In the genomic region with DNA sequence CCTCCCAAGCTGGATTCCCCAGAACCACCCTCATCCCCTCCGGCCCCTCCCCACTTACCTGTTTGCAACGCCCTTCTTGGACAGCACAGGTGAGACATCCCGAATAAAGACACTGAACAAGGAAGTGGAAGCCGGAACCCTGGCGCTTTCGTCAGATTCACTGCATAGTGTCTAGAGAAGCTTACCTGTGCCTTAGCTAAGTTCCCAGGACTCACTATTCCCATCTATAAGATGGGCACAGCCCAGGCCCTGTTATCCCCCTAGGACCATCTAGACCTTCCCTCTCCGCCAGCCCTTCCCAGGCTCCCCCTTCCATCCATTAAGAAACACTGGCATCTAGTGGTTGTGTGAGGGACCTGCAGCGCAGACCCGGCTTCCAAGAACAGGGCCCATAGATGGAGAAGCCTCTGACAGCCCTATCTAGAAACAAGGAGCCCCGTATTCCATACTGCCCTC, we compare ENCODE assay signal across 8 cellular contexts. TPM values are rescaled to one million over a fixed set of nuclear protein-coding genes. Genes with fewer than 3 reads are reported as not detected.
DNase-seq lines count a peak whose midpoint lies in the region; ATAC-seq, FAIRE-seq and TF ChIP-seq lines count a peak whose summit lies in the region.

No MANE protein-coding gene starts in this region.

- no peak overlapping the region for H3K4me2 ChIP-seq in OCI-LY7 (ENCODE audit: low read length)

- no peaks in the 10 kb centered on the region for H3K79me2 ChIP-seq in OCI-LY7 (ENCODE audit: insufficient read depth, low read depth, low read length)

- H3K27me3 ChIP-seq in gastroesophageal sphincter (peaks cover 82% of the 10 kb centered on the region), pancreas (no peaks in the 10 kb centered on the region)

- H3K4me1 ChIP-seq in OCI-LY7 (ENCODE audit: insufficient read depth, low read length, poor library complexity, severe bottlenecking) (no peaks in the 10 kb centered on the region), gastroesophageal sphincter (no peaks in the 10 kb centered on the region), pancreas (no peaks in the 10 kb centered on the region)

- H4K20me1 ChIP-seq in OCI-LY7 (ENCODE audit: insufficient read depth, low read length) = no peaks in the 10 kb centered on the region

- no peak overlapping the region for H3K4me3 ChIP-seq in Jurkat, Clone E6-1 (ENCODE audit: low read length)
- H3K4me3 ChIP-seq in OCI-LY7 (ENCODE audit: low read depth, low read length, poor library complexity, severe bottlenecking) (no peak overlapping the region), gastroesophageal sphincter (no peak overlapping the region), pancreas (no peak overlapping the region)

- H3K9me3 ChIP-seq in OCI-LY7 (ENCODE audit: low read length) = no peaks in the 10 kb centered on the region
- H3K9me3 ChIP-seq in gastroesophageal sphincter = no peaks in the 10 kb centered on the region
- H3K9me3 ChIP-seq in pancreas = no peaks in the 10 kb centered on the region

- POLR2A ChIA-PET in OCI-LY7 (lab: Charles Lee) = interaction anchor here (0.6 kb wide), 1 partner anchor 839 kb away, joined by 3 read pairs; no protein-coding TSS in a partner anchor

- H3K27ac ChIP-seq in OCI-LY7 (ENCODE audit: low read depth, low read length, poor library complexity, severe bottlenecking) = no peak overlapping the region
- H3K27ac ChIP-seq in gastroesophageal sphincter = no peak overlapping the region
- no peak overlapping the region for H3K27ac ChIP-seq in pancreas

- no peak for FAIRE-seq in pancreas (lab: Jason Lieb, UNC)

- DNase-seq in DMS114 treated with DMSO at 0.1 percent for 48 hours (lab: John Stamatoyannopoulos, UW; ENCODE audit: unreplicated experiment) = peak; percentile 60
- DNase-seq in Jurkat, Clone E6-1 (ENCODE audit: low read depth, low spot score) = peak; percentile 41
- DNase-seq in OCI-LY7 (ENCODE audit: low spot score) = peak; percentile 63
- peak; percentile 7 for DNase-seq in activated effector memory CD4-positive, alpha-beta T cell treated with Interleukin-2 at 50 U/mL for 16 hours
- DNase-seq in pancreas = peak in 4 of 6 donors; percentile 16 to 74 (median 56)

- no peak overlapping the region for H2AFZ ChIP-seq in OCI-LY7 (ENCODE audit: low read length)

- CTCF ChIA-PET in OCI-LY7 (lab: Charles Lee; ENCODE audit: unreplicated experiment) = no interaction called here

- TF ChIP-seq POLR2A in gastroesophageal sphincter (IDR thresholded peaks at IDR 0.05) = no peak

- 10 to 58% methylated on average over 4 to 7 of the region's 10 CpGs for WGBS in gastroesophageal sphincter (ENCODE audit: low coverage in 1 of 2), 2 donors
- WGBS in pancreas, 2 donors = 31 to 39% methylated on average over 10 of the region's 10 CpGs

- H3K9me2 ChIP-seq in OCI-LY7 (ENCODE audit: insufficient read depth, low read length) = no peaks in the 10 kb centered on the region

- ATAC-seq in gastroesophageal sphincter (peak; percentile 53), pancreas (peak; percentile 63 to 98 (median 93)), GM19397 (IDR thresholded peaks at IDR 0.05; ENCODE audit: unreplicated experiment) (no peak), HG03108 (IDR thresholded peaks at IDR 0.05; ENCODE audit: unreplicated experiment) (no peak)

- TF ChIP-seq CTCF in OCI-LY7 (conservative IDR thresholded peaks at IDR 0.05; ENCODE audit: low read length) (peak; percentile 98), gastroesophageal sphincter (IDR thresholded peaks at IDR 0.05) (peak in 3 of 4 experiments; percentile 67 to 83 (median 72)), pancreas (IDR thresholded peaks at IDR 0.05) (peak; percentile 59 to 75 (median 68))

- no TSS peak for BruUV-seq in OCI-LY7 (replicated peaks; lab: Mats Ljungman, UMichigan)

- H3K36me3 ChIP-seq in OCI-LY7 (ENCODE audit: insufficient read depth, low read length) (no peaks in the 10 kb centered on the region), gastroesophageal sphincter (no peaks in the 10 kb centered on the region), pancreas (no peaks in the 10 kb centered on the region)

- no peak for TF ChIP-seq EP300 in gastroesophageal sphincter (IDR thresholded peaks at IDR 0.05)

- intact Hi-C loops in OCI-LY7 (cut with micrococcal nuclease; ENCODE audit: unreplicated experiment) (loop anchor here (1.0 to 10.0 kb wide), 3 partner anchors 86 to 749 kb away; a partner anchor contains a TSS), pancreas (cut with DNase I) (loop anchor here in 2 of 3 donors (10.0 kb wide), 1 partner anchor 742 kb away; no protein-coding TSS in a partner anchor)

RNA-seq across cellular contexts. Expression of a gene that starts 26.9 kb away (rescaled TPM):
- 3,447 TPM for polyA plus RNA-seq in Jurkat, Clone E6-1 (2012; ENCODE audit: insufficient read depth, insufficient read length)
- total RNA-seq in OCI-LY7 (2014; rRNA removed; shearing (Covaris generic)) = 4,732 and 5,467 TPM in 2 replicates
- total RNA-seq in OCI-LY7 (2022) (1,845 and 1,913 TPM in 2 replicates), gastroesophageal sphincter (100 to 1,000 TPM; 407 to 628 (median 526) TPM), pancreas (100 to 1,000 TPM; 395 to 662 (median 492) TPM)
- polyA plus RNA-seq in pancreas = 1,000 to 10,000 TPM in 1 of 2 donors, 100 to 1,000 TPM in 1; 911 to 1,054 TPM

RNA-seq across cellular contexts. Expression of a gene that starts 36.8 kb away (rescaled TPM):
- polyA plus RNA-seq in Jurkat, Clone E6-1 (2012; ENCODE audit: insufficient read depth, insufficient read length) = 6.2 TPM
- 1.7 and 3.1 TPM in 2 replicates for total RNA-seq in OCI-LY7 (2014; rRNA removed; shearing (Covaris generic))
- total RNA-seq in OCI-LY7 (2022) (3.8 and 4.3 TPM in 2 replicates), gastroesophageal sphincter (1 to 10 TPM; 5.5 to 7.7 (median 6.3) TPM), pancreas (10 to 100 TPM in 1 of 6 donors, 1 to 10 TPM in 5; 5.4 to 13.8 (median 7.7) TPM)
- 1 to 10 TPM; 3.0 to 3.5 TPM for polyA plus RNA-seq in pancreas

Comparison
In these comparisons a context has a peak if more than half of its experiments do, and no peak if none do; other contexts are left out.
1. DNase-seq: peak in every context shown above with its lines; median percentile 63 in OCI-LY7; 60 in DMS114 treated with DMSO at 0.1 percent for 48 hours; 56 in pancreas; 41 in Jurkat, Clone E6-1; 7 in activated effector memory CD4-positive, alpha-beta T cell treated with Interleukin-2 at 50 U/mL for 16 hours.
2. ATAC-seq: peak in gastroesophageal sphincter (single experiment) and pancreas (4 of 4); none in GM19397 (single experiment) and HG03108 (single experiment).
3. Peak in every context shown above with its lines, with median percentiles within 50 percentile points of each other: CTCF ChIP-seq.